In genomic region chr6:157292202-157292601, GRCh38 we compare ENCODE assay signal across 19 cellular contexts.
"Had no signal": no experiment of that assay in that cellular context is flagged by ENCODE, and none has a peak within 500 bp of the region (broad histone marks: within the 10 kb centered on the region; RNA-seq: fewer than 3 reads in every experiment).

No MANE protein-coding gene starts in this region.

- H3K27ac Mint-ChIP-seq: nephron progenitor cell; stimulated activated effector memory CD8-positive, alpha-beta T cell treated with anti-CD3 and anti-CD28 coated beads, Interleukin-12 subunit alpha, Interleukin-12 subunit beta, amount 100 ng/mL, for 72 hours; stimulated activated naive CD8-positive, alpha-beta T cell treated with anti-CD3 and anti-CD28 coated beads, Interleukin-15, Interleukin-2, amounts not matched to agents 100 ng/mL and 50 ng/mL, for 24 hours had no signal

- H3K9me3 Mint-ChIP-seq: nephron progenitor cell; stimulated activated effector memory CD8-positive, alpha-beta T cell treated with anti-CD3 and anti-CD28 coated beads, Interleukin-12 subunit alpha, Interleukin-12 subunit beta, amount 100 ng/mL, for 72 hours; stimulated activated naive CD8-positive, alpha-beta T cell treated with anti-CD3 and anti-CD28 coated beads, Interleukin-15, Interleukin-2, amounts not matched to agents 100 ng/mL and 50 ng/mL, for 24 hours had no signal

- H3K4me1 Mint-ChIP-seq: stimulated activated effector memory CD8-positive, alpha-beta T cell treated with anti-CD3 and anti-CD28 coated beads, Interleukin-12 subunit alpha, Interleukin-12 subunit beta, amount 100 ng/mL, for 72 hours had no signal

- H3K9ac ChIP-seq: parathyroid adenoma had no signal

- H3K4me3 ChIP-seq: heart left ventricle, prostate gland, right lobe of liver, testis, tibial nerve, upper lobe of right lung, vagina had no signal

- H3K27me3 Mint-ChIP-seq: naive B cell; stimulated activated naive CD8-positive, alpha-beta T cell treated with anti-CD3 and anti-CD28 coated beads, Interleukin-15, Interleukin-2, amounts not matched to agents 100 ng/mL and 50 ng/mL, for 24 hours had no signal

- H3K79me2 ChIP-seq: parathyroid adenoma had no signal

- H2AFZ ChIP-seq: parathyroid adenoma had no signal

- H3K36me3 ChIP-seq: prostate gland had no signal

- H3K9me3 ChIP-seq: heart left ventricle, prostate gland, right lobe of liver, testis, tibial nerve, upper lobe of right lung, vagina had no signal

- H3K4me1 ChIP-seq: heart left ventricle, parathyroid adenoma, prostate gland, right lobe of liver, testis, tibial nerve, upper lobe of right lung, vagina had no signal

- DNase-seq: effector CD4-positive, alpha-beta T cell; foreskin melanocyte; heart left ventricle; hippocampal formation; mesendoderm; naive B cell; nephron progenitor cell; retina; right lobe of liver; stimulated activated CD4-positive, alpha-beta T cell treated with anti-CD3 and anti-CD28 coated beads, Interleukin-4, amount 100 ng/mL, for 1 hour; stimulated activated CD8-positive, alpha-beta memory T cell treated with anti-CD3 and anti-CD28 coated beads, Interleukin-4, amount 100 ng/mL, for 48 hours; testis; upper lobe of right lung had no signal

- ATAC-seq: heart left ventricle; right lobe of liver; stimulated activated effector memory CD8-positive, alpha-beta T cell treated with anti-CD3 and anti-CD28 coated beads, Interleukin-12 subunit alpha, Interleukin-12 subunit beta, amount 100 ng/mL, for 72 hours; upper lobe of right lung had no signal

- H3K27me3 ChIP-seq: heart left ventricle, right lobe of liver, testis, tibial nerve, upper lobe of right lung, vagina had no signal

- H3K4me3 Mint-ChIP-seq: naive B cell; nephron progenitor cell; stimulated activated effector memory CD8-positive, alpha-beta T cell treated with anti-CD3 and anti-CD28 coated beads, Interleukin-12 subunit alpha, Interleukin-12 subunit beta, amount 100 ng/mL, for 72 hours; stimulated activated naive CD8-positive, alpha-beta T cell treated with anti-CD3 and anti-CD28 coated beads, Interleukin-15, Interleukin-2, amounts not matched to agents 100 ng/mL and 50 ng/mL, for 24 hours had no signal

- H3K27ac ChIP-seq: heart left ventricle, parathyroid adenoma, prostate gland, right lobe of liver, testis, tibial nerve, upper lobe of right lung, vagina had no signal
